Comparison of ENCODE assay signal across 20 cellular contexts in genomic region chr17:7442142-7442541, GRCh38. TPM values are rescaled to one million over a fixed set of nuclear protein-coding genes. Genes with fewer than 3 reads are reported as not detected.
"Had no signal": no experiment of that assay in that cellular context is flagged by ENCODE, and none has a peak within 500 bp of the region (broad histone marks: within the 10 kb centered on the region; RNA-seq: fewer than 3 reads in every experiment).

No MANE protein-coding gene starts in this region.

- H3K9me3 ChIP-seq: colonic mucosa, heart right ventricle, left ventricle myocardium inferior, spleen, thoracic aorta, upper lobe of right lung had no signal

- H3K27ac ChIP-seq: brain microvascular endothelial cell, colonic mucosa, spleen, thoracic aorta, upper lobe of right lung had no signal

- H3K36me3 ChIP-seq: brain microvascular endothelial cell, colonic mucosa, heart right ventricle, left ventricle myocardium inferior, spleen, thoracic aorta, upper lobe of right lung had no signal

- H3K4me3 Mint-ChIP-seq: activated CD4-positive, alpha-beta memory T cell treated with anti-CD3 and anti-CD28 coated beads, Interleukin-2, amount 10 ng/mL, durations not matched to agents 7 days and 5 days; activated CD8-positive, alpha-beta memory T cell treated with anti-CD3 and anti-CD28 coated beads, Interleukin-2, amount 10 ng/mL, durations not matched to agents 7 days and 5 days; stimulated activated naive B cell treated with anti-CD40 and anti-IgM and Interleukin-4, amounts not matched to agents 10 μg/mL and 1 μg/mL and 100 μg/mL, for 72 hours had no signal

- DNase-seq: activated CD4-positive, alpha-beta memory T cell treated with anti-CD3 and anti-CD28 coated beads, Interleukin-2, amount 10 ng/mL, durations not matched to agents 7 days and 5 days; activated CD4-positive, alpha-beta T cell treated with anti-CD3 and anti-CD28 coated beads for 4 hours; activated CD8-positive, alpha-beta memory T cell treated with anti-CD3 and anti-CD28 coated beads, Interleukin-2, amount 10 ng/mL, durations not matched to agents 7 days and 5 days; activated naive CD8-positive, alpha-beta T cell treated with anti-CD3 and anti-CD28 coated beads, Interleukin-2, amount 10 ng/mL, durations not matched to agents 7 days and 5 days; brain microvascular endothelial cell; central memory CD4-positive, alpha-beta T cell; colonic mucosa; heart right ventricle; left ventricle myocardium inferior; mammary epithelial cell; retina; spleen; stimulated activated naive B cell treated with anti-CD40 and anti-IgM and Interleukin-4, amounts not matched to agents 10 μg/mL and 1 μg/mL and 100 μg/mL, for 72 hours; T-helper 2 cell; upper lobe of right lung had no signal

- H3K9me3 Mint-ChIP-seq: activated CD4-positive, alpha-beta memory T cell treated with anti-CD3 and anti-CD28 coated beads, Interleukin-2, amount 10 ng/mL, durations not matched to agents 7 days and 5 days; activated naive CD8-positive, alpha-beta T cell treated with anti-CD3 and anti-CD28 coated beads, Interleukin-2, amount 10 ng/mL, durations not matched to agents 7 days and 5 days; stimulated activated naive B cell treated with anti-CD40 and anti-IgM and Interleukin-4, amounts not matched to agents 10 μg/mL and 1 μg/mL and 100 μg/mL, for 72 hours had no signal

- ATAC-seq: activated CD8-positive, alpha-beta memory T cell treated with anti-CD3 and anti-CD28 coated beads, Interleukin-2, amount 10 ng/mL, durations not matched to agents 7 days and 5 days; heart right ventricle; stimulated activated naive B cell treated with anti-CD40 and anti-IgM and Interleukin-4, amounts not matched to agents 10 μg/mL and 1 μg/mL and 100 μg/mL, for 72 hours; upper lobe of right lung had no signal

- H3K4me3 ChIP-seq: colonic mucosa, heart right ventricle, left ventricle myocardium inferior, spleen, thoracic aorta, upper lobe of right lung had no signal

- H3K27ac Mint-ChIP-seq: activated CD4-positive, alpha-beta memory T cell treated with anti-CD3 and anti-CD28 coated beads, Interleukin-2, amount 10 ng/mL, durations not matched to agents 7 days and 5 days; activated CD8-positive, alpha-beta memory T cell treated with anti-CD3 and anti-CD28 coated beads, Interleukin-2, amount 10 ng/mL, durations not matched to agents 7 days and 5 days; activated naive CD8-positive, alpha-beta T cell treated with anti-CD3 and anti-CD28 coated beads, Interleukin-2, amount 10 ng/mL, durations not matched to agents 7 days and 5 days; stimulated activated naive B cell treated with anti-CD40 and anti-IgM and Interleukin-4, amounts not matched to agents 10 μg/mL and 1 μg/mL and 100 μg/mL, for 72 hours had no signal

RNA-seq across cellular contexts. Expression of gene SPEM3, which starts 13.5 kb away (rescaled TPM):
- total RNA-seq: activated CD4-positive, alpha-beta memory T cell treated with anti-CD3 and anti-CD28 coated beads, Interleukin-2, amount 10 ng/mL, durations not matched to agents 7 days and 5 days; activated CD8-positive, alpha-beta memory T cell treated with anti-CD3 and anti-CD28 coated beads, Interleukin-2, amount 10 ng/mL, durations not matched to agents 7 days and 5 days; activated naive CD8-positive, alpha-beta T cell treated with anti-CD3 and anti-CD28 coated beads, Interleukin-2, amount 10 ng/mL, durations not matched to agents 7 days and 5 days; colonic mucosa; frontal cortex; heart right ventricle; kidney epithelial cell; left ventricle myocardium inferior; mammary epithelial cell; spleen; thoracic aorta; upper lobe of right lung had no signal
- polyA plus RNA-seq: esophagus, heart right ventricle, mammary epithelial cell, spleen had no signal

RNA-seq across cellular contexts. Expression of gene SPEM2, which starts 16.7 kb away (rescaled TPM):
- total RNA-seq: activated CD4-positive, alpha-beta memory T cell treated with anti-CD3 and anti-CD28 coated beads, Interleukin-2, amount 10 ng/mL, durations not matched to agents 7 days and 5 days; activated CD8-positive, alpha-beta memory T cell treated with anti-CD3 and anti-CD28 coated beads, Interleukin-2, amount 10 ng/mL, durations not matched to agents 7 days and 5 days; activated naive CD8-positive, alpha-beta T cell treated with anti-CD3 and anti-CD28 coated beads, Interleukin-2, amount 10 ng/mL, durations not matched to agents 7 days and 5 days; colonic mucosa; frontal cortex; heart right ventricle; kidney epithelial cell; left ventricle myocardium inferior; mammary epithelial cell; mononuclear cell; spleen; thoracic aorta; upper lobe of right lung had no signal
- polyA plus RNA-seq: esophagus, heart right ventricle, mammary epithelial cell, spleen had no signal
